ENCODE assay signal across 1 cellular context in the genomic region with DNA sequence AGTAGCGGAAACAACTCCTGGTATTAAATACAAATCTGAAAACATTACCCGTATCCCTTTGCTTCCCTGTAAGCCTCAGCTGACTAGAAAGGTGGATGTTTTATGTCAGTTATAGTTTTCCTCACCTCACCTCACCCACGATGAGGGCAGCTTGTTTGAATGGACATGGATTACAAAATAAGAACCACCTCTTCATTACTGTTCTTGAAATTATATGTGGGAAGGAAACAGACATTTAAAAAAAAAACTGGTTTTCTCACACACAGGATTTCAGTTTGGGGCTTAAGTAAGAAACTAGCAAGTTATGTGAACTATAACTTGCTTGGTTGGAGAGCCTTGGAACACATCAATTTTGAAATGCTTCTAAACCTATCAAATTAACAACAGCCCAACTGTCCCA.
TF ChIP-seq lines count a peak whose summit lies in the region.

No MANE protein-coding gene starts in this region.

TF ChIP-seq in A549, 52 proteins besides CTCF, POLR2A, EP300 and RAD21 (continued from another document):
- TF ChIP-seq ELK1 (IDR thresholded peaks at IDR 0.05; ENCODE audit: low read depth, low read length) (no peak), EHF (CRISPR knock-in tag; IDR thresholded peaks at IDR 0.05) (no peak), PHF8 (IDR thresholded peaks at IDR 0.05; ENCODE audit: borderline replicate concordance, low read depth) (no peak), RFX5 (IDR thresholded peaks at IDR 0.05) (no peak), BCL3 (IDR thresholded peaks at IDR 0.05) (no peak), REST (IDR thresholded peaks at IDR 0.05) (no peak), CBX8 (IDR thresholded peaks at IDR 0.05) (no peak)
